In genomic region chr4:89254347-89254746, GRCh38 we compare ENCODE assay signal across 9 cellular contexts. TPM values are rescaled to one million over a fixed set of nuclear protein-coding genes. Genes with fewer than 3 reads are reported as not detected.
DNase-seq lines count a peak whose midpoint lies in the region; ATAC-seq, FAIRE-seq and TF ChIP-seq lines count a peak whose summit lies in the region.
"Not testable (repeated sequence)": the region's sequence is repeated elsewhere in the genome, so short reads cannot be mapped to it uniquely, and the experiment has no call there.
"Had no signal": no experiment of that assay in that cellular context is flagged by ENCODE, and none has a peak within 500 bp of the region (broad histone marks: within the 10 kb centered on the region; RNA-seq: fewer than 3 reads in every experiment).

No MANE protein-coding gene starts in this region.

- not testable (repeated sequence) for H3K9me3 Mint-ChIP-seq in CD8-positive, alpha-beta memory T cell; activated T-helper 1 cell treated with anti-CD3 and anti-CD28 coated beads, Interleukin-12 subunit alpha, Interleukin-12 subunit beta, Interleukin-2, Interleukin-4 antibody, amounts not matched to agents 30 ng/mL and 10 ng/mL and 1 ng/mL, durations not matched to agents 14 hours and 24 hours and 36 hours; astrocyte (ENCODE audit: unreplicated experiment); stimulated activated effector memory CD8-positive, alpha-beta T cell treated with anti-CD3 and anti-CD28 coated beads, Interleukin-12 subunit alpha, Interleukin-12 subunit beta, amount 100 ng/mL, for 72 hours

- H3K36me3 Mint-ChIP-seq in CD8-positive, alpha-beta memory T cell = peaks cover 11 to 12% (median 12%) of the 10 kb centered on the region in 3 donors
- peaks cover 28% of the 10 kb centered on the region for H3K36me3 Mint-ChIP-seq in activated T-helper 1 cell treated with anti-CD3 and anti-CD28 coated beads, Interleukin-12 subunit alpha, Interleukin-12 subunit beta, Interleukin-2, Interleukin-4 antibody, amounts not matched to agents 30 ng/mL and 10 ng/mL and 1 ng/mL, durations not matched to agents 14 hours and 24 hours and 36 hours (ENCODE audit: low read depth)
- H3K36me3 Mint-ChIP-seq in astrocyte (ENCODE audit: low read depth, unreplicated experiment) = not testable (repeated sequence)
- H3K36me3 Mint-ChIP-seq in stimulated activated effector memory CD8-positive, alpha-beta T cell treated with anti-CD3 and anti-CD28 coated beads, Interleukin-12 subunit alpha, Interleukin-12 subunit beta, amount 100 ng/mL, for 72 hours = peaks cover 37% of the 10 kb centered on the region

- intact Hi-C loops in activated T-helper 1 cell treated with anti-CD3 and anti-CD28 coated beads, Interleukin-12 subunit alpha, Interleukin-12 subunit beta, Interleukin-2, Interleukin-4 antibody, amounts not matched to agents 30 ng/mL and 10 ng/mL and 1 ng/mL, durations not matched to agents 14 hours and 24 hours and 36 hours (cut with micrococcal nuclease) = loop anchor here (2.0 kb wide), 3 partner anchors 28 to 52 kb away; partner anchors contain the start of gene GPRIN3

- H3K27ac ChIP-seq in A549; CD8-positive, alpha-beta memory T cell (ENCODE audit: low read depth, low read length); astrocyte (ENCODE audit: low read depth, low read length): not testable (repeated sequence)
- peak overlapping the region; percentile 34; the same call in 1 of the 2 replicates for H3K27ac ChIP-seq in MM.1S (ENCODE audit: low read length)
- H3K27ac ChIP-seq in duodenal mucosa (ENCODE audit: low read depth, low read length) = peak overlapping the region; percentile 22
- H3K27ac ChIP-seq in mucosa of rectum (ENCODE audit: low read depth in 2 of 2, low read length in 2 of 2) = peak overlapping the region; percentile 79 to 89

- TF ChIP-seq POLR2A in A549 (IDR thresholded peaks at IDR 0.05; ENCODE audit: low read length) = not testable (repeated sequence)

- H3K36me3 ChIP-seq in CD8-positive, alpha-beta memory T cell (ENCODE audit: insufficient read depth, low read length); MM.1S (replicated peaks; ENCODE audit: insufficient read depth, low read length); astrocyte (ENCODE audit: insufficient read depth, low read length); duodenal mucosa (ENCODE audit: control insufficient read depth in 1 of 2, insufficient read depth in 2 of 2, low read length in 2 of 2); mucosa of rectum (ENCODE audit: control insufficient read depth in 2 of 2, insufficient read depth in 2 of 2, low read length in 2 of 2): not testable (repeated sequence)

- FAIRE-seq in A549 (lab: Jason Lieb, UNC); astrocyte (lab: Jason Lieb, UNC): not testable (repeated sequence)

- H4K20me1 ChIP-seq in MM.1S (ENCODE audit: insufficient read depth, low read length) = peaks cover 34% of the 10 kb centered on the region
- not testable (repeated sequence) for H4K20me1 ChIP-seq in astrocyte (ENCODE audit: insufficient read depth, low read length)

- not testable (repeated sequence) for H3K9me2 ChIP-seq in MM.1S (replicated peaks; ENCODE audit: insufficient read depth, low read length)

- H2AFZ ChIP-seq in MM.1S (ENCODE audit: low read length); astrocyte (ENCODE audit: low read depth, low read length): not testable (repeated sequence)

- not testable (repeated sequence) for TF ChIP-seq EP300 in A549 (IDR thresholded peaks at IDR 0.05)

- not testable (repeated sequence) for H3K4me2 ChIP-seq in A549; astrocyte (ENCODE audit: low read length)
- peak overlapping the region; percentile 35; the same call in 1 of the 2 replicates for H3K4me2 ChIP-seq in MM.1S (ENCODE audit: low read depth, low read length)

- CTCF ChIA-PET in A549 (lab: Yijun Ruan, JAX) = interaction anchor here (0.6 to 1.9 kb wide), 5 partner anchors 9 to 59 kb away, joined by 3 to 7 read pairs (median 3); partner anchors contain the start of gene GPRIN3
- CTCF ChIA-PET in CD8-positive, alpha-beta memory T cell (lab: Charles Lee) = interaction anchor here (0.9 to 6.1 kb wide), 12 partner anchors 10 to 181 kb away, joined by 3 to 72 read pairs (median 8); partner anchors contain the start of gene GPRIN3

- H3K4me3 Mint-ChIP-seq in CD8-positive, alpha-beta memory T cell = peak overlapping the region in 1 of 7 donors; percentile 43
- not testable (repeated sequence) for H3K4me3 Mint-ChIP-seq in activated T-helper 1 cell treated with anti-CD3 and anti-CD28 coated beads, Interleukin-12 subunit alpha, Interleukin-12 subunit beta, Interleukin-2, Interleukin-4 antibody, amounts not matched to agents 30 ng/mL and 10 ng/mL and 1 ng/mL, durations not matched to agents 14 hours and 24 hours and 36 hours; astrocyte (ENCODE audit: unreplicated experiment); stimulated activated effector memory CD8-positive, alpha-beta T cell treated with anti-CD3 and anti-CD28 coated beads, Interleukin-12 subunit alpha, Interleukin-12 subunit beta, amount 100 ng/mL, for 72 hours

- not testable (repeated sequence) for H3K27me3 Mint-ChIP-seq in CD8-positive, alpha-beta memory T cell; activated T-helper 1 cell treated with anti-CD3 and anti-CD28 coated beads, Interleukin-12 subunit alpha, Interleukin-12 subunit beta, Interleukin-2, Interleukin-4 antibody, amounts not matched to agents 30 ng/mL and 10 ng/mL and 1 ng/mL, durations not matched to agents 14 hours and 24 hours and 36 hours (ENCODE audit: insufficient read depth); astrocyte (ENCODE audit: low read depth, unreplicated experiment)

- peaks cover 100% of the 10 kb centered on the region for H3K79me2 ChIP-seq in MM.1S (ENCODE audit: low read length)
- not testable (repeated sequence) for H3K79me2 ChIP-seq in astrocyte (ENCODE audit: insufficient read depth, low read length)

- DNase-seq in A549 (ENCODE audit: low read depth in 1 of 2, low spot score in 1 of 2); MM.1S; activated T-helper 1 cell treated with anti-CD3 and anti-CD28 coated beads, Interleukin-12 subunit alpha, Interleukin-12 subunit beta, Interleukin-2, Interleukin-4 antibody, amounts not matched to agents 30 ng/mL and 10 ng/mL and 1 ng/mL, durations not matched to agents 14 hours and 24 hours and 36 hours (ENCODE audit: low spot score); astrocyte (ENCODE audit: low read depth); stimulated activated effector memory CD8-positive, alpha-beta T cell treated with anti-CD3 and anti-CD28 coated beads, Interleukin-12 subunit alpha, Interleukin-12 subunit beta, amount 100 ng/mL, for 72 hours (ENCODE audit: low spot score in 2 of 2): not testable (repeated sequence)
- peak in 1 of 5 donors; percentile 4 for DNase-seq in CD8-positive, alpha-beta memory T cell

- H3K27me3 ChIP-seq in CD8-positive, alpha-beta memory T cell (ENCODE audit: insufficient read depth, low read length, poor library complexity, severe bottlenecking); MM.1S (replicated peaks; ENCODE audit: insufficient read depth, low read length); astrocyte (ENCODE audit: insufficient read depth, low read length); duodenal mucosa (ENCODE audit: control insufficient read depth in 1 of 2, insufficient read depth in 2 of 2, low read length in 2 of 2); mucosa of rectum (ENCODE audit: control insufficient read depth in 2 of 2, insufficient read depth in 2 of 2, low read length in 2 of 2): not testable (repeated sequence)

- peaks cover 80 to 97% (median 94%) of the 10 kb centered on the region in 3 donors for H3K4me1 Mint-ChIP-seq in CD8-positive, alpha-beta memory T cell
- peaks cover 71% of the 10 kb centered on the region for H3K4me1 Mint-ChIP-seq in activated T-helper 1 cell treated with anti-CD3 and anti-CD28 coated beads, Interleukin-12 subunit alpha, Interleukin-12 subunit beta, Interleukin-2, Interleukin-4 antibody, amounts not matched to agents 30 ng/mL and 10 ng/mL and 1 ng/mL, durations not matched to agents 14 hours and 24 hours and 36 hours (ENCODE audit: low read depth)
- not testable (repeated sequence) for H3K4me1 Mint-ChIP-seq in astrocyte (ENCODE audit: low read depth, unreplicated experiment)
- H3K4me1 Mint-ChIP-seq in stimulated activated effector memory CD8-positive, alpha-beta T cell treated with anti-CD3 and anti-CD28 coated beads, Interleukin-12 subunit alpha, Interleukin-12 subunit beta, amount 100 ng/mL, for 72 hours = peaks cover 80% of the 10 kb centered on the region

- not testable (repeated sequence) for TF ChIP-seq CTCF in A549 (IDR thresholded peaks at IDR 0.05); MM.1S (IDR thresholded peaks at IDR 0.05; ENCODE audit: low read length); astrocyte (IDR thresholded peaks at IDR 0.05; ENCODE audit: insufficient read depth, low read depth, low read length)

- 76% methylated on average over 4 of the region's 4 CpGs for WGBS in A549 (ENCODE audit: missing lambda C conversion rate)

- POLR2A ChIA-PET in A549 (lab: Yijun Ruan, JAX) = not testable (repeated sequence)
- POLR2A ChIA-PET in CD8-positive, alpha-beta memory T cell (lab: Charles Lee) = interaction anchor here (1.7 kb wide), 1 partner anchor 53 kb away, joined by 3 read pairs; the partner anchor contains the start of gene GPRIN3

- H3F3A ChIP-seq in MM.1S (ENCODE audit: insufficient read depth, low read length) = peaks cover 52% of the 10 kb centered on the region

- H3K4me1 ChIP-seq in A549 (peaks cover 73% of the 10 kb centered on the region), MM.1S (ENCODE audit: low read length) (peaks cover 68% of the 10 kb centered on the region), duodenal mucosa (ENCODE audit: control insufficient read depth in 1 of 2, insufficient read depth in 2 of 2, low read length in 2 of 2) (peaks cover 13 to 50% of the 10 kb centered on the region in 2 donors), mucosa of rectum (ENCODE audit: control insufficient read depth in 2 of 2, insufficient read depth in 2 of 2, low read length in 2 of 2) (peaks cover 15 to 27% of the 10 kb centered on the region in 2 donors)
- H3K4me1 ChIP-seq in CD8-positive, alpha-beta memory T cell (ENCODE audit: insufficient read depth, low read length) = peaks cover 45% of the 10 kb centered on the region
- not testable (repeated sequence) for H3K4me1 ChIP-seq in astrocyte (ENCODE audit: insufficient read depth, low read length)

- H3K9me3 ChIP-seq in A549; CD8-positive, alpha-beta memory T cell (ENCODE audit: low read length); MM.1S (replicated peaks; ENCODE audit: insufficient read depth, low read length); astrocyte (ENCODE audit: insufficient read depth, low read depth, low read length); duodenal mucosa (ENCODE audit: control insufficient read depth in 1 of 2, low read length in 2 of 2); mucosa of rectum (ENCODE audit: control insufficient read depth in 2 of 2, low read length in 2 of 2): not testable (repeated sequence)

- TF ChIP-seq RAD21 in A549 (conservative IDR thresholded peaks at IDR 0.05 in 1 of 2, IDR thresholded peaks at IDR 0.05 in 1 of 2) = not testable (repeated sequence)

- H3K9ac ChIP-seq in MM.1S (ENCODE audit: low read length); astrocyte (ENCODE audit: low read length); duodenal mucosa (ENCODE audit: low read depth in 1 of 2, low read length in 2 of 2); mucosa of rectum (ENCODE audit: low read depth in 1 of 2, low read length in 2 of 2): not testable (repeated sequence)

- not testable (repeated sequence) for H3K4me3 ChIP-seq in A549; CD8-positive, alpha-beta memory T cell (ENCODE audit: low read length); MM.1S (ENCODE audit: low read length); astrocyte (ENCODE audit: insufficient read depth, low read depth, low read length); mucosa of rectum (ENCODE audit: low read length in 2 of 2)
- H3K4me3 ChIP-seq in duodenal mucosa (ENCODE audit: low read depth in 1 of 2, low read length in 2 of 2) = peak overlapping the region in 1 of 2 donors; percentile 33

- H3K27ac Mint-ChIP-seq in CD8-positive, alpha-beta memory T cell = peak overlapping the region in 7 of 8 donors; percentile 35 to 97 (median 89)
- peak overlapping the region; percentile 13 for H3K27ac Mint-ChIP-seq in activated T-helper 1 cell treated with anti-CD3 and anti-CD28 coated beads, Interleukin-12 subunit alpha, Interleukin-12 subunit beta, Interleukin-2, Interleukin-4 antibody, amounts not matched to agents 30 ng/mL and 10 ng/mL and 1 ng/mL, durations not matched to agents 14 hours and 24 hours and 36 hours
- peak overlapping the region; percentile 16 for H3K27ac Mint-ChIP-seq in astrocyte (ENCODE audit: unreplicated experiment)
- peak overlapping the region; percentile 90 for H3K27ac Mint-ChIP-seq in stimulated activated effector memory CD8-positive, alpha-beta T cell treated with anti-CD3 and anti-CD28 coated beads, Interleukin-12 subunit alpha, Interleukin-12 subunit beta, amount 100 ng/mL, for 72 hours

- ATAC-seq in A549; stimulated activated effector memory CD8-positive, alpha-beta T cell treated with anti-CD3 and anti-CD28 coated beads, Interleukin-12 subunit alpha, Interleukin-12 subunit beta, amount 100 ng/mL, for 72 hours: not testable (repeated sequence)

RNA-seq across cellular contexts. Expression of gene GPRIN3, which starts 53.3 kb away (rescaled TPM):
- polyA plus RNA-seq in A549 (2011; rRNA removed) (18.7 and 23.2 TPM in 2 replicates), A549 (2017; fragmentation: RNase III; extraction: RNeasy Plus Mini Kit Qiagen cat#74134 plus additional on column Dnase treatment) (5.8 to 6.8 TPM (median 6.4 TPM) in 3 replicates)
- 1.9 and 2.6 TPM in 2 replicates for polyA plus RNA-seq in A549 (2012; cell fraction: cytosol; rRNA removed)
- 2.9 and 4.5 TPM in 2 replicates for polyA plus RNA-seq in A549 (2012; cell fraction: nucleus; rRNA removed)
- 47.3 and 56.1 TPM in 2 replicates for polyA minus RNA-seq in A549 (2011; rRNA and poly(A)+ RNA removed)
- 10 to 100 TPM; 15.6 to 16.2 TPM for total RNA-seq in CD8-positive, alpha-beta memory T cell
- 16.5 TPM for polyA plus RNA-seq in CD8-positive, alpha-beta memory T cell
- total RNA-seq in activated T-helper 1 cell treated with anti-CD3 and anti-CD28 coated beads, Interleukin-12 subunit alpha, Interleukin-12 subunit beta, Interleukin-2, Interleukin-4 antibody, amounts not matched to agents 30 ng/mL and 10 ng/mL and 1 ng/mL, durations not matched to agents 14 hours and 24 hours and 36 hours = 37.1 and 39.0 TPM in 2 replicates
- total RNA-seq in astrocyte = 2.6 and 6.9 TPM in 2 replicates
- total RNA-seq: A673 had no signal

Comparison
In these comparisons a context has a peak if more than half of its experiments do, and no peak if none do; other contexts are left out.
1. H3K27ac Mint-ChIP-seq: peak in every context shown above with its lines; median percentile 90 in stimulated activated effector memory CD8-positive, alpha-beta T cell treated with anti-CD3 and anti-CD28 coated beads, Interleukin-12 subunit alpha, Interleukin-12 subunit beta, amount 100 ng/mL, for 72 hours; 89 in CD8-positive, alpha-beta memory T cell; 16 in astrocyte; 13 in activated T-helper 1 cell treated with anti-CD3 and anti-CD28 coated beads, Interleukin-12 subunit alpha, Interleukin-12 subunit beta, Interleukin-2, Interleukin-4 antibody, amounts not matched to agents 30 ng/mL and 10 ng/mL and 1 ng/mL, durations not matched to agents 14 hours and 24 hours and 36 hours.